1 cellular context compared by ENCODE assay signal in the genomic region with DNA sequence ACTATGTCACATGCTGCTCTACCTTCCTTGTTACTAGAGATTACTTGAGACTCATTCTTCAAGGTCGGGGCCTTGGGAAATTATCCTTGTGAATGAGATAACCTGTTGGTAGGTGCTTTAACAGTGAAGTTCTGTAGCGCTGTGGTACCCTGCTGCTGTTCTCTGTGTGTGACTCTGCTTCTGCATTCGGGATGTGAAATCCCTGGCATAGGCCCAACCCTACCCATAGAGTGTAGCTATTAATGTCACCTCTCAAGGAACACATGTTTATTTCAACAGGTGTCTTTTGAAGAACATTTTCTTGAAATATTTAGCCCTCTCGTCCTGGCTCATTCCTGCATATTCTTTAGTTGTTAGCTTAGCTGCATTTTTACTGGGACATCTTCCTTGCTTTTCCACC.
TF ChIP-seq lines count a peak whose summit lies in the region.

No MANE protein-coding gene starts in this region.

TF ChIP-seq in WTC11, 78 proteins besides CTCF, POLR2A, EP300 and RAD21 (continued from another document):
- TF ChIP-seq, protein P1, sequence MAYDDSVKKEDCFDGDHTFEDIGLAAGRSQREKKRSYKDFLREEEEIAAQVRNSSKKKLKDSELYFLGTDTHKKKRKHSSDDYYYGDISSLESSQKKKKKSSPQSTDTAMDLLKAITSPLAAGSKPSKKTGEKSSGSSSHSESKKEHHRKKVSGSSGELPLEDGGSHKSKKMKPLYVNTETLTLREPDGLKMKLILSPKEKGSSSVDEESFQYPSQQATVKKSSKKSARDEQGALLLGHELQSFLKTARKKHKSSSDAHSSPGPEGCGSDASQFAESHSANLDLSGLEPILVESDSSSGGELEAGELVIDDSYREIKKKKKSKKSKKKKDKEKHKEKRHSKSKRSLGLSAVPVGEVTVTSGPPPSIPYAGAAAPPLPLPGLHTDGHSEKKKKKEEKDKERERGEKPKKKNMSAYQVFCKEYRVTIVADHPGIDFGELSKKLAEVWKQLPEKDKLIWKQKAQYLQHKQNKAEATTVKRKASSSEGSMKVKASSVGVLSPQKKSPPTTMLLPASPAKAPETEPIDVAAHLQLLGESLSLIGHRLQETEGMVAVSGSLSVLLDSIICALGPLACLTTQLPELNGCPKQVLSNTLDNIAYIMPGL (CRISPR knock-in tag; IDR thresholded peaks at IDR 0.05): no peak
- TF ChIP-seq, protein P2, sequence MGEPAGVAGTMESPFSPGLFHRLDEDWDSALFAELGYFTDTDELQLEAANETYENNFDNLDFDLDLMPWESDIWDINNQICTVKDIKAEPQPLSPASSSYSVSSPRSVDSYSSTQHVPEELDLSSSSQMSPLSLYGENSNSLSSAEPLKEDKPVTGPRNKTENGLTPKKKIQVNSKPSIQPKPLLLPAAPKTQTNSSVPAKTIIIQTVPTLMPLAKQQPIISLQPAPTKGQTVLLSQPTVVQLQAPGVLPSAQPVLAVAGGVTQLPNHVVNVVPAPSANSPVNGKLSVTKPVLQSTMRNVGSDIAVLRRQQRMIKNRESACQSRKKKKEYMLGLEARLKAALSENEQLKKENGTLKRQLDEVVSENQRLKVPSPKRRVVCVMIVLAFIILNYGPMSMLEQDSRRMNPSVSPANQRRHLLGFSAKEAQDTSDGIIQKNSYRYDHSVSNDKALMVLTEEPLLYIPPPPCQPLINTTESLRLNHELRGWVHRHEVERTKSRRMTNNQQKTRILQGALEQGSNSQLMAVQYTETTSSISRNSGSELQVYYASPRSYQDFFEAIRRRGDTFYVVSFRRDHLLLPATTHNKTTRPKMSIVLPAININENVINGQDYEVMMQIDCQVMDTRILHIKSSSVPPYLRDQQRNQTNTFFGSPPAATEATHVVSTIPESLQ (CRISPR knock-in tag; IDR thresholded peaks at IDR 0.05): no peak
